ENCODE assay signal across 1 cellular context in the genomic region with DNA sequence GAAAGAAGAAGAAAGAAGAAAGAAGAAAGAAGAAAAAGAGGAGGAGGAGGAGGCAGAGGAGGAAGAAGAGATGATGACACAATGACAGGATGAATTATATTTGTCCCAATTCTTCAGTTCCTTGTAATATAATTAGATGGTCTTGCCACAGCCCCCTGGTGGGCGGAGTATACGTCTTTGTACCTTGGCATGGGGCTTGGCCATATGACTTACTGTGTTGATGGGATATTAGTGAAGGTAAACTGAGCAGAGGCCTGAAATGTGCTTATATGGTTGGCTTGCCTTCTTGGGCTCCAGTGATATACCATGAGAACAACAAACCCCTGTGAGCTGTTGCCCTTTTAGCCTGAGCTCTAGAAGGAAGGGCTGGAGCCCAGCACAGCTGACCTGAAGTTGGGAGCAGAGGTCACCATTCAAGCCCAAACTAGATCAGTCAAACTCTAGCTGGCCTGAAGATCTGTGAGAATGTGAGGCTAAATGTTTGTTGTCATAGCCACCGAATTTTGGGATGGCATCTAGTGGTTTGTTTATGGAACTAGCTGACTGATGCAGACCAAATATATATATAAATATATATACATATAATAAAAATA.
TF ChIP-seq lines count a peak whose summit lies in the region.

No MANE protein-coding gene starts in this region.

TF ChIP-seq in GM23338, 12 proteins besides CTCF, POLR2A, EP300 and RAD21:
- TF ChIP-seq POLR2AphosphoS5 (IDR thresholded peaks at IDR 0.05; ENCODE audit: low read depth) (no peak), ZNF462 (CRISPR knock-in tag; IDR thresholded peaks at IDR 0.05) (no peak), EZH2phosphoT487 (IDR thresholded peaks at IDR 0.05; ENCODE audit: unreplicated experiment) (no peak), STAT1 (IDR thresholded peaks at IDR 0.05; ENCODE audit: unreplicated experiment) (no peak), REST (IDR thresholded peaks at IDR 0.05; ENCODE audit: unreplicated experiment) (no peak), ZNF114 (CRISPR knock-in tag; IDR thresholded peaks at IDR 0.05) (no peak)
TF ChIP-seq in GM23338: peak in this region for 0.
